Comparison of ENCODE assay signal across 17 cellular contexts in genomic region chr9:94181782-94182181, GRCh38.
DNase-seq lines count a peak whose midpoint lies in the region; ATAC-seq and TF ChIP-seq lines count a peak whose summit lies in the region.
"Had no signal": no experiment of that assay in that cellular context is flagged by ENCODE, and none has a peak within 500 bp of the region (broad histone marks: within the 10 kb centered on the region; RNA-seq: fewer than 3 reads in every experiment).

No MANE protein-coding gene starts in this region.

- intact Hi-C loops in activated CD4-positive, alpha-beta T cell treated with anti-CD3 and anti-CD28 coated beads, Interleukin-2, amount 10 ng/mL, durations not matched to agents 24 days and 14 days (cut with micrococcal nuclease): no loop called here
- intact Hi-C loops in vagina (cut with DNase I): no loop called here

- no peaks in the 10 kb centered on the region for H3K27me3 ChIP-seq in right atrium auricular region
- H3K27me3 ChIP-seq in vagina: no peaks in the 10 kb centered on the region

- H3K36me3 ChIP-seq in right atrium auricular region (peaks cover 20% of the 10 kb centered on the region), vagina (peaks cover 0 to 13% of the 10 kb centered on the region in 2 donors)

- no peaks in the 10 kb centered on the region for H3K27me3 Mint-ChIP-seq in activated CD4-positive, alpha-beta T cell treated with anti-CD3 and anti-CD28 coated beads, Interleukin-2, amount 10 ng/mL, durations not matched to agents 24 days and 14 days
- no peaks in the 10 kb centered on the region for H3K27me3 Mint-ChIP-seq in activated naive CD8-positive, alpha-beta T cell
- H3K27me3 Mint-ChIP-seq: type B pancreatic cell had no signal

- H3K9me3 ChIP-seq in right atrium auricular region (no peaks in the 10 kb centered on the region), vagina (no peaks in the 10 kb centered on the region)

- peaks cover 45% of the 10 kb centered on the region for H3K36me3 Mint-ChIP-seq in activated CD4-positive, alpha-beta T cell treated with anti-CD3 and anti-CD28 coated beads, Interleukin-2, amount 10 ng/mL, durations not matched to agents 24 days and 14 days (ENCODE audit: low read depth)
- H3K36me3 Mint-ChIP-seq in activated naive CD8-positive, alpha-beta T cell: peaks cover 10% of the 10 kb centered on the region
- H3K36me3 Mint-ChIP-seq in stimulated activated effector memory CD8-positive, alpha-beta T cell treated with anti-CD3 and anti-CD28 coated beads, Interleukin-12 subunit alpha, Interleukin-12 subunit beta, amount 100 ng/mL, for 72 hours: peaks cover 62% of the 10 kb centered on the region

- no peak for DNase-seq in activated CD4-positive, alpha-beta T cell treated with anti-CD3 and anti-CD28 coated beads, Interleukin-2, amount 10 ng/mL, durations not matched to agents 24 days and 14 days
- no peak for DNase-seq in activated CD4-positive, alpha-beta T cell treated with anti-CD3 and anti-CD28 coated beads, Interleukin-2, amount 50 U/mL, for 1 hour
- DNase-seq in right atrium auricular region (ENCODE audit: low spot score): no peak
- no peak for DNase-seq in stimulated activated effector memory CD8-positive, alpha-beta T cell treated with anti-CD3 and anti-CD28 coated beads, Interleukin-12 subunit alpha, Interleukin-12 subunit beta, amount 100 ng/mL, for 72 hours (ENCODE audit: low spot score in 2 of 2)
- DNase-seq in NOMO-1 treated with dmso at 0.1 percent for 144 hours (lab: John Stamatoyannopoulos, UW; ENCODE audit: unreplicated experiment): no peak
- no peak for DNase-seq in DMS153 (lab: John Stamatoyannopoulos, UW)
- DNase-seq in vagina (ENCODE audit: extremely low spot score in 2 of 2): no peak
- DNase-seq: ACHN; activated CD8-positive, alpha-beta memory T cell treated with anti-CD3 and anti-CD28 coated beads for 24 hours; activated gamma-delta T cell treated with Interleukin-2 at 50 U/mL for 16 hours; GM23248; NCI-H2107; retina; stimulated activated CD4-positive, alpha-beta T cell treated with anti-CD3 and anti-CD28 coated beads, Interleukin-2, amount 100 ng/mL, for 24 hours; stimulated activated CD8-positive, alpha-beta memory T cell treated with anti-CD3 and anti-CD28 coated beads, Interleukin-4, amount 100 ng/mL, for 48 hours had no signal

- peaks cover 27% of the 10 kb centered on the region for H3K4me1 Mint-ChIP-seq in activated CD4-positive, alpha-beta T cell treated with anti-CD3 and anti-CD28 coated beads, Interleukin-2, amount 10 ng/mL, durations not matched to agents 24 days and 14 days
- peaks cover 43% of the 10 kb centered on the region for H3K4me1 Mint-ChIP-seq in activated naive CD8-positive, alpha-beta T cell (ENCODE audit: low read depth)
- H3K4me1 Mint-ChIP-seq in stimulated activated effector memory CD8-positive, alpha-beta T cell treated with anti-CD3 and anti-CD28 coated beads, Interleukin-12 subunit alpha, Interleukin-12 subunit beta, amount 100 ng/mL, for 72 hours: peaks cover 55% of the 10 kb centered on the region

- H3K4me1 ChIP-seq in right atrium auricular region (peaks cover 0 to 46% of the 10 kb centered on the region in 2 donors), vagina (peaks cover 20% of the 10 kb centered on the region)

- H3K4me3 Mint-ChIP-seq in activated CD4-positive, alpha-beta T cell treated with anti-CD3 and anti-CD28 coated beads, Interleukin-2, amount 10 ng/mL, durations not matched to agents 24 days and 14 days: no peak overlapping the region
- no peak overlapping the region for H3K4me3 Mint-ChIP-seq in activated naive CD8-positive, alpha-beta T cell
- no peak overlapping the region for H3K4me3 Mint-ChIP-seq in stimulated activated effector memory CD8-positive, alpha-beta T cell treated with anti-CD3 and anti-CD28 coated beads, Interleukin-12 subunit alpha, Interleukin-12 subunit beta, amount 100 ng/mL, for 72 hours
- H3K4me3 Mint-ChIP-seq: type B pancreatic cell had no signal

- TF ChIP-seq CTCF in right atrium auricular region (IDR thresholded peaks at IDR 0.05) (no peak), vagina (IDR thresholded peaks at IDR 0.05) (no peak)

- no peaks in the 10 kb centered on the region for H3K9me3 Mint-ChIP-seq in activated CD4-positive, alpha-beta T cell treated with anti-CD3 and anti-CD28 coated beads, Interleukin-2, amount 10 ng/mL, durations not matched to agents 24 days and 14 days
- no peaks in the 10 kb centered on the region for H3K9me3 Mint-ChIP-seq in activated naive CD8-positive, alpha-beta T cell (ENCODE audit: low read depth)
- no peaks in the 10 kb centered on the region for H3K9me3 Mint-ChIP-seq in stimulated activated effector memory CD8-positive, alpha-beta T cell treated with anti-CD3 and anti-CD28 coated beads, Interleukin-12 subunit alpha, Interleukin-12 subunit beta, amount 100 ng/mL, for 72 hours

- H3K4me3 ChIP-seq in right atrium auricular region (no peak overlapping the region), vagina (no peak overlapping the region)
- H3K4me3 ChIP-seq: GM23248 had no signal

- no peak for ATAC-seq in stimulated activated effector memory CD8-positive, alpha-beta T cell treated with anti-CD3 and anti-CD28 coated beads, Interleukin-12 subunit alpha, Interleukin-12 subunit beta, amount 100 ng/mL, for 72 hours

- peak overlapping the region; percentile 13 for H3K27ac Mint-ChIP-seq in activated CD4-positive, alpha-beta T cell treated with anti-CD3 and anti-CD28 coated beads, Interleukin-2, amount 10 ng/mL, durations not matched to agents 24 days and 14 days
- peak overlapping the region; percentile 81 for H3K27ac Mint-ChIP-seq in activated naive CD8-positive, alpha-beta T cell
- peak overlapping the region; percentile 45 for H3K27ac Mint-ChIP-seq in stimulated activated effector memory CD8-positive, alpha-beta T cell treated with anti-CD3 and anti-CD28 coated beads, Interleukin-12 subunit alpha, Interleukin-12 subunit beta, amount 100 ng/mL, for 72 hours

- TF ChIP-seq POLR2A in vagina (IDR thresholded peaks at IDR 0.05): no peak

- peak overlapping the region; percentile 19 to 43 for H3K27ac ChIP-seq in right atrium auricular region
- H3K27ac ChIP-seq in vagina: no peak overlapping the region
- H3K27ac ChIP-seq: GM23248 had no signal

Comparison
In these comparisons a context has a peak if more than half of its experiments do, and no peak if none do; other contexts are left out.
1. H3K27ac Mint-ChIP-seq: peak in every context shown above with its lines; median percentile 81 in activated naive CD8-positive, alpha-beta T cell; 45 in stimulated activated effector memory CD8-positive, alpha-beta T cell treated with anti-CD3 and anti-CD28 coated beads, Interleukin-12 subunit alpha, Interleukin-12 subunit beta, amount 100 ng/mL, for 72 hours; 13 in activated CD4-positive, alpha-beta T cell treated with anti-CD3 and anti-CD28 coated beads, Interleukin-2, amount 10 ng/mL, durations not matched to agents 24 days and 14 days.